Comparison of ENCODE assay signal across 12 cellular contexts in genomic region chr9:123686131-123686848, GRCh38.
A peak's percentile ranks its signal among the peaks of the same experiment; 100 is the strongest.
DNase-seq lines count a peak whose midpoint lies in the region; ATAC-seq, FAIRE-seq and TF ChIP-seq lines count a peak whose summit lies in the region.
"Had no signal": no experiment of that assay in that cellular context is flagged by ENCODE, and none has a peak within 500 bp of the region (broad histone marks: within the 10 kb centered on the region; RNA-seq: fewer than 3 reads in every experiment).

No MANE protein-coding gene starts in this region.

- H2AFZ ChIP-seq in KMS-11 (ENCODE audit: low read depth), result no peak overlapping the region
- no peak overlapping the region for H2AFZ ChIP-seq in K562 (ENCODE audit: low read depth, low read length)

- no peak for TF ChIP-seq EP300 in K562 (IDR thresholded peaks at IDR 0.05; ENCODE audit: low read length)

- H3K4me3 Mint-ChIP-seq in endodermal cell (no peak overlapping the region), chondrocyte (ENCODE audit: unreplicated experiment) (no peak overlapping the region)
- H3K4me3 Mint-ChIP-seq: activated CD8-positive, alpha-beta T cell treated with anti-CD3 and anti-CD28 coated beads, Interleukin-2, amount 10 ng/mL, durations not matched to agents 7 days and 5 days; activated naive CD8-positive, alpha-beta T cell had no signal

- H3K27ac ChIP-seq in BLaER1, result no peak overlapping the region
- H3K27ac ChIP-seq in KMS-11, result peak overlapping the region; percentile 68; the same call in 1 of the 2 replicates
- H3K27ac ChIP-seq in K562 (ENCODE audit: extremely low read depth, low read depth, low read length), result no peak overlapping the region
- H3K27ac ChIP-seq in endodermal cell (ENCODE audit: low read depth, low read length), result no peak overlapping the region

- H3K4me1 Mint-ChIP-seq in endodermal cell, result peaks cover 22% of the 10 kb centered on the region
- peaks cover 30% of the 10 kb centered on the region for H3K4me1 Mint-ChIP-seq in chondrocyte (ENCODE audit: low read depth)

- no peak for ATAC-seq in K562
- no peak for ATAC-seq in GM21447 (IDR thresholded peaks at IDR 0.05; ENCODE audit: unreplicated experiment)
- ATAC-seq: activated CD8-positive, alpha-beta T cell treated with anti-CD3 and anti-CD28 coated beads, Interleukin-2, amount 10 ng/mL, durations not matched to agents 7 days and 5 days had no signal

- H3K4me1 ChIP-seq in BLaER1 (peaks cover 42% of the 10 kb centered on the region), KMS-11 (ENCODE audit: low read depth, poor library complexity, severe bottlenecking) (peaks cover 62% of the 10 kb centered on the region), K562 (replicated peaks in 1 of 2; ENCODE audit: control insufficient read depth in 2 of 2, insufficient read depth in 2 of 2, low read length in 2 of 2) (no peaks in the 10 kb centered on the region), endodermal cell (ENCODE audit: control insufficient read depth, insufficient read depth, low read length) (peaks cover 8% of the 10 kb centered on the region)

- in situ Hi-C loops in K562 (cut with MboI), result no loop called here

- TF ChIP-seq POLR2A in K562 (conservative IDR thresholded peaks at IDR 0.05), result no peak

- H4K20me1 ChIP-seq in BLaER1 (no peaks in the 10 kb centered on the region), KMS-11 (ENCODE audit: insufficient read depth) (no peaks in the 10 kb centered on the region), K562 (replicated peaks; ENCODE audit: control insufficient read depth, insufficient read depth, low read length) (peaks cover 3% of the 10 kb centered on the region; the same call in 1 of the 2 replicates)

- no peaks in the 10 kb centered on the region for H3K79me2 ChIP-seq in KMS-11 (ENCODE audit: insufficient read depth, low read depth)
- H3K79me2 ChIP-seq in K562 (ENCODE audit: control insufficient read depth, insufficient read depth, low read length), result no peaks in the 10 kb centered on the region

- POLR2A ChIA-PET in K562 (lab: Yijun Ruan, JAX), result interaction anchor here (1.5 to 1.7 kb wide), 2 partner anchors 9 to 13 kb away, joined by 5 to 6 read pairs; no protein-coding TSS in a partner anchor

- H3K36me3 Mint-ChIP-seq in endodermal cell (ENCODE audit: low read depth) (peaks cover 10% of the 10 kb centered on the region), chondrocyte (ENCODE audit: low read depth) (peaks cover 1% of the 10 kb centered on the region)

- 42% methylated on average over 5 of the region's 5 CpGs for WGBS in K562 (ENCODE audit: insufficient coverage, low coverage, missing lambda C conversion rate)
- WGBS in endodermal cell (ENCODE audit: insufficient coverage in 1 of 2, insufficient read length in 1 of 2), 2 experiments, result 84 to 91% methylated on average over 3 to 5 of the region's 5 CpGs

- BruUV-seq in K562 (replicated peaks; lab: Mats Ljungman, UMichigan), result no TSS peak

- no peaks in the 10 kb centered on the region for H3K27me3 Mint-ChIP-seq in endodermal cell (ENCODE audit: insufficient read depth)
- H3K27me3 Mint-ChIP-seq in chondrocyte (ENCODE audit: low read depth), result no peaks in the 10 kb centered on the region
- H3K27me3 Mint-ChIP-seq: activated naive CD8-positive, alpha-beta T cell had no signal

- CTCF ChIA-PET in K562 (lab: Yijun Ruan, JAX; ENCODE audit: low intra/inter-chr PET ratio), result no interaction called here

- no peak for TF ChIP-seq CTCF in KMS-11 (conservative IDR thresholded peaks at IDR 0.05; ENCODE audit: low read depth, low read length)
- no peak for TF ChIP-seq CTCF in K562 (IDR thresholded peaks at IDR 0.05 in 2 of 3, conservative IDR thresholded peaks at IDR 0.05 in 1 of 3; ENCODE audit: insufficient read depth in 2 of 3, low read depth in 1 of 3, low read length in 3 of 3)
- no peak for TF ChIP-seq CTCF in endodermal cell (conservative IDR thresholded peaks at IDR 0.05)
- TF ChIP-seq CTCF in chondrocyte (IDR thresholded peaks at IDR 0.05), result no peak

- H3K4me3 ChIP-seq in BLaER1, result no peak overlapping the region
- H3K4me3 ChIP-seq in KMS-11 (IDR thresholded peaks at IDR 0.05; ENCODE audit: insufficient read depth, low read depth, low read length), result no peak overlapping the region
- H3K4me3 ChIP-seq in K562, result no peak overlapping the region
- no peak overlapping the region for H3K4me3 ChIP-seq in endodermal cell (ENCODE audit: low read length)

- peak; percentile 49 for FAIRE-seq in K562 (lab: Jason Lieb, UNC)

- DNase-seq in K562 (ENCODE audit: extremely low read depth in 1 of 4, low spot score in 3 of 4) (no peak), kidney glomerular epithelial cell (lab: John Stamatoyannopoulos, UW) (peak; percentile 11), NCI-H2081 treated with DMSO at 0.1 percent for 48 hours (lab: John Stamatoyannopoulos, UW) (no peak), endodermal cell (no peak), chondrocyte (ENCODE audit: low spot score) (no peak)
- DNase-seq: activated CD8-positive, alpha-beta T cell treated with anti-CD3 and anti-CD28 coated beads, Interleukin-2, amount 10 ng/mL, durations not matched to agents 7 days and 5 days; NCI-H526; retina had no signal

- H3K4me2 ChIP-seq in BLaER1 (peak overlapping the region; percentile 31), KMS-11 (peak overlapping the region; percentile 77), K562 (ENCODE audit: insufficient read depth, low read length) (no peak overlapping the region)

- no peaks in the 10 kb centered on the region for H3K27me3 ChIP-seq in BLaER1
- H3K27me3 ChIP-seq in KMS-11 (ENCODE audit: insufficient read depth, low read depth), result no peaks in the 10 kb centered on the region
- H3K27me3 ChIP-seq in K562 (ENCODE audit: control insufficient read depth in 2 of 2, insufficient read depth in 2 of 2, low read length in 2 of 2), result no peaks in the 10 kb centered on the region
- H3K27me3 ChIP-seq in endodermal cell (ENCODE audit: control insufficient read depth, insufficient read depth, low read length, poor library complexity, severe bottlenecking), result no peaks in the 10 kb centered on the region

- H3K36me3 ChIP-seq in BLaER1, result no peaks in the 10 kb centered on the region
- no peaks in the 10 kb centered on the region for H3K36me3 ChIP-seq in KMS-11 (ENCODE audit: insufficient read depth)
- H3K36me3 ChIP-seq in K562 (ENCODE audit: control insufficient read depth, insufficient read depth, low read length), result no peaks in the 10 kb centered on the region
- H3K36me3 ChIP-seq in endodermal cell (ENCODE audit: control insufficient read depth, insufficient read depth, low read length), result no peaks in the 10 kb centered on the region

- H3K9me1 ChIP-seq in K562 (ENCODE audit: control insufficient read depth, insufficient read depth, low read length), result no peaks in the 10 kb centered on the region

- H3K27ac Mint-ChIP-seq in endodermal cell (no peak overlapping the region), chondrocyte (ENCODE audit: unreplicated experiment) (no peak overlapping the region)
- H3K27ac Mint-ChIP-seq: activated CD8-positive, alpha-beta T cell treated with anti-CD3 and anti-CD28 coated beads, Interleukin-2, amount 10 ng/mL, durations not matched to agents 7 days and 5 days; activated naive CD8-positive, alpha-beta T cell had no signal

- H3K9me3 ChIP-seq in BLaER1 (peaks cover 11% of the 10 kb centered on the region; the same call in 1 of the 2 replicates), K562 (replicated peaks; ENCODE audit: control insufficient read depth, insufficient read depth, low read depth, low read length) (no peaks in the 10 kb centered on the region), endodermal cell (ENCODE audit: control insufficient read depth, low read length) (peaks cover 7% of the 10 kb centered on the region)

- no peak overlapping the region for H3K9ac ChIP-seq in BLaER1
- H3K9ac ChIP-seq in KMS-11, result no peak overlapping the region
- H3K9ac ChIP-seq in K562 (ENCODE audit: insufficient read depth in 1 of 2, low read depth in 2 of 2, low read length in 2 of 2), result no peak overlapping the region
- no peak overlapping the region for H3K9ac ChIP-seq in endodermal cell (ENCODE audit: extremely low read depth, low read length, poor library complexity, severe bottlenecking)

- TF ChIP-seq RAD21 in K562 (CRISPR knock-in tag; conservative IDR thresholded peaks at IDR 0.05 in 1 of 2, IDR thresholded peaks at IDR 0.05 in 1 of 2), result no peak

- intact Hi-C loops in K562 (cut with micrococcal nuclease), result loop anchor here (10.0 kb wide), 1 partner anchor 141 kb away; no protein-coding TSS in a partner anchor

- H3K9me3 Mint-ChIP-seq in endodermal cell (peaks cover 11% of the 10 kb centered on the region), chondrocyte (ENCODE audit: low read depth) (no peaks in the 10 kb centered on the region)

TF ChIP-seq in K562, 482 proteins besides CTCF, POLR2A, EP300 and RAD21 (continues in another document):
- TF ChIP-seq ADNP (tag; IDR thresholded peaks at IDR 0.05) (peak; percentile 97), ZNF263 (CRISPR knock-in tag; IDR thresholded peaks at IDR 0.05; ENCODE audit: borderline replicate concordance) (no peak), CHD4 (IDR thresholded peaks at IDR 0.05; ENCODE audit: insufficient read depth, insufficient replicate concordance, low read depth, low read length, poor library complexity, severe bottlenecking) (peak; percentile 80), ZNF766 (CRISPR knock-in tag; conservative IDR thresholded peaks at IDR 0.05) (no peak), NFXL1 (CRISPR knock-in tag; IDR thresholded peaks at IDR 0.05) (no peak), POLR3G (IDR thresholded peaks at IDR 0.05; ENCODE audit: extremely low read depth, insufficient read length, insufficient replicate concordance) (no peak), RHOXF2B (CRISPR knock-in tag; conservative IDR thresholded peaks at IDR 0.05) (no peak), ZBTB49 (CRISPR knock-in tag; IDR thresholded peaks at IDR 0.05; ENCODE audit: borderline replicate concordance) (no peak), ZNF239 (CRISPR knock-in tag; IDR thresholded peaks at IDR 0.05) (no peak), KDM1A (IDR thresholded peaks at IDR 0.05) (peak; percentile 49 to 67)
